8 cellular contexts compared by ENCODE assay signal in genomic region chr3:184154909-184155643, GRCh38. TPM values are rescaled to one million over a fixed set of nuclear protein-coding genes. Genes with fewer than 3 reads are reported as not detected.
DNase-seq lines count a peak whose midpoint lies in the region; ATAC-seq, FAIRE-seq and TF ChIP-seq lines count a peak whose summit lies in the region.

DVL3 (plus strand) TSS chr3:184155377; CDS start chr3:184155636, 259 bp downstream.

- peaks cover 4% of the 10 kb centered on the region for H3K36me3 Mint-ChIP-seq in activated naive CD8-positive, alpha-beta T cell treated with anti-CD3 and anti-CD28 coated beads for 36 hours

- H3K27ac ChIP-seq in DND-41 (ENCODE audit: low read length): peak within 1 kb of the TSS; percentile 79

- H3K27me3 Mint-ChIP-seq in activated naive CD8-positive, alpha-beta T cell treated with anti-CD3 and anti-CD28 coated beads for 36 hours: no peaks in the 10 kb centered on the region

- H3K36me3 ChIP-seq in DND-41 (ENCODE audit: insufficient read depth, low read length): peaks cover 7% of the 10 kb centered on the region

- H3K4me3 ChIP-seq in DND-41 (ENCODE audit: low read depth in 1 of 2, low read length in 2 of 2): peak within 1 kb of the TSS; percentile 74 to 85

- intact Hi-C loops in head of caudate nucleus (cut with DNase I): loop anchor here (2.0 kb wide), 1 partner anchor 20 kb away; the partner anchor contains the start of gene EIF2B5

- H3K9me3 ChIP-seq in DND-41 (ENCODE audit: insufficient read depth, low read length, severe bottlenecking): no peaks in the 10 kb centered on the region

- peak within 1 kb of the TSS; percentile 74 for H3K9ac ChIP-seq in DND-41 (ENCODE audit: low read depth, low read length)

- peak within 1 kb of the TSS; percentile 69 for H3K27ac Mint-ChIP-seq in activated naive CD8-positive, alpha-beta T cell treated with anti-CD3 and anti-CD28 coated beads for 36 hours

- peaks cover 46% of the 10 kb centered on the region for H3K4me1 ChIP-seq in DND-41 (ENCODE audit: insufficient read depth, low read length)

- H3K27me3 ChIP-seq in DND-41 (ENCODE audit: insufficient read depth, low read length, poor library complexity): no peaks in the 10 kb centered on the region

- no peak for FAIRE-seq in HTR-8/SVneo (lab: Jason Lieb, UNC)

- peak within 1 kb of the TSS; percentile 99 for H2AFZ ChIP-seq in DND-41 (ENCODE audit: low read depth, low read length)

- peak within 1 kb of the TSS; percentile 89 for H3K4me3 Mint-ChIP-seq in activated naive CD8-positive, alpha-beta T cell treated with anti-CD3 and anti-CD28 coated beads for 36 hours

- TF ChIP-seq CTCF in DND-41 (IDR thresholded peaks at IDR 0.05; ENCODE audit: borderline replicate concordance, extremely low read depth, low read length, poor library complexity, severe bottlenecking): no peak

- no peaks in the 10 kb centered on the region for H3K9me3 Mint-ChIP-seq in activated naive CD8-positive, alpha-beta T cell treated with anti-CD3 and anti-CD28 coated beads for 36 hours

- peaks cover 49% of the 10 kb centered on the region for H3K79me2 ChIP-seq in DND-41 (ENCODE audit: insufficient read depth, low read length)

- H3K4me2 ChIP-seq in DND-41 (ENCODE audit: insufficient read depth, low read length): peak within 1 kb of the TSS; percentile 99

- H4K20me1 ChIP-seq in DND-41 (ENCODE audit: insufficient read depth, low read length): peaks cover 20% of the 10 kb centered on the region

- peaks cover 19% of the 10 kb centered on the region for H3K4me1 Mint-ChIP-seq in activated naive CD8-positive, alpha-beta T cell treated with anti-CD3 and anti-CD28 coated beads for 36 hours

- ATAC-seq in DND-41 (ENCODE audit: insufficient read depth, low read depth) (peak; percentile 59), GM21390 (IDR thresholded peaks at IDR 0.05; ENCODE audit: unreplicated experiment) (peak; percentile 81)

- DNase-seq in DND-41: peak; percentile 50
- DNase-seq in HTR-8/SVneo (ENCODE audit: insufficient read length, low spot score): peak; percentile 71
- DNase-seq in RPMI7951 (ENCODE audit: low read depth): peak; percentile 75
- peak; percentile 61 for DNase-seq in activated naive CD8-positive, alpha-beta T cell treated with anti-CD3 and anti-CD28 coated beads for 36 hours
- DNase-seq in head of caudate nucleus: peak in 41 of 42 donors; percentile 36 to 87 (median 72)
- peak in 48 of 56 donors; percentile 19 to 79 (median 53) for DNase-seq in nucleus accumbens (lab: John Stamatoyannopoulos, UW)
- DNase-seq in effector CD8-positive, alpha-beta T cell (lab: John Stamatoyannopoulos, UW): no peak

RNA-seq across cellular contexts. Expression of gene DVL3, which starts in this region (rescaled TPM):
- 21.9 and 27.8 TPM in 2 replicates for total RNA-seq in RPMI7951 (2014; rRNA removed; shearing (Covaris generic))
- total RNA-seq in activated naive CD8-positive, alpha-beta T cell treated with anti-CD3 and anti-CD28 coated beads for 36 hours: 10 to 100 TPM; 22.9 to 25.2 TPM
